8 cellular contexts compared by ENCODE assay signal in the genomic region with DNA sequence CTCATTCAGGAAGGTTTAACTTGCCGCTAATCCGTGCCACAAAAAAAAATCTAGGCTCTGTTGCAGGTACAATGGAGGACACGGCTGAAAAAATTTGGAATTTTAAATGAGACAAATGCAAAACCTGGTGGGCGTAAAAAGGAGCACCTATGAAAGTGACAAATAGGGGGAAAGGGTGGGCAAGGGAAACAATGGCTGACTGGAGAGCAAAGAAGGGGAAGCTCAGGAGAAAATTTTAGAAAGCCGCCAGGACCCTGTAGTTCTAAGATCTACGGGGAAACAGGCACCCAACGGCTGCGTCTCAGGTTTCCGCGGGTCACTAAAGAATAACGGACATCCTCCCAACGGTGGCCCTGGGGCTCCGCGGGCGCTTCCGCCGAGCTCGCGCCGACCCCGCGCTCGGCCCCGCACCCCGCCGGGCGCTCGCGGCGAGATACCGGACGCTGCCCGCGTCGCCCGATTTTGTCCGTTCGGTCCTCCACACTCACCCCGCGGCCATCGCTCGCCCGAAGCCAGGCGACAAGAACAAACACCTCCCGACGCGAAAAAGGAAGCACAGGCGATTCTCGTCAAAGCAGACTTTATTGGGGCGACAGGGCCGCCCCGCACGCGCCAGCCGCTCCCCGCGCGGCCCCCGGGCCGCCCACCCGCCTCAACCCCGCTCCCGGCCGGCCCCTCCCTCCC. TPM values are rescaled to one million over a fixed set of nuclear protein-coding genes. Genes with fewer than 3 reads are reported as not detected.
A peak's percentile ranks its signal among the peaks of the same experiment; 100 is the strongest.
DNase-seq lines count a peak whose midpoint lies in the region; ATAC-seq and TF ChIP-seq lines count a peak whose summit lies in the region.

No MANE protein-coding gene starts in this region.

- H3K27me3 Mint-ChIP-seq in T-cell = no peaks in the 10 kb centered on the region

- H3K36me3 Mint-ChIP-seq in T-cell = peaks cover 6% of the 10 kb centered on the region

- POLR2A ChIA-PET in T-cell (lab: Charles Lee) = interaction anchor here (0.8 to 1.5 kb wide), 2 partner anchors 13 to 15 kb away, joined by 8 to 10 read pairs; no protein-coding TSS in a partner anchor

- peaks cover 15% of the 10 kb centered on the region; the same call in 1 of the 2 replicates for H3K4me1 ChIP-seq in iPS-20b (ENCODE audit: insufficient read depth, low read length)
- peaks cover 21% of the 10 kb centered on the region for H3K4me1 ChIP-seq in smooth muscle cell (ENCODE audit: low read depth)

- no peak overlapping the region for H2AFZ ChIP-seq in smooth muscle cell (ENCODE audit: low read depth)

- peak overlapping the region; percentile 91 for H3K4me2 ChIP-seq in smooth muscle cell

- peak overlapping the region; percentile 94 to 97 for H3K27ac Mint-ChIP-seq in T-cell

- H3K36me3 ChIP-seq in MG63 (peaks cover 13% of the 10 kb centered on the region), iPS-20b (ENCODE audit: insufficient read depth, low read depth, low read length) (peaks cover 19% of the 10 kb centered on the region), smooth muscle cell (ENCODE audit: low read depth) (no peaks in the 10 kb centered on the region)

- ATAC-seq in GM19452 (IDR thresholded peaks at IDR 0.05; ENCODE audit: unreplicated experiment) (peak; percentile 18), T-cell (replicated peaks in 1 of 4) (peak in 2 of 4 experiments; percentile 3 to 4), GM21576 (IDR thresholded peaks at IDR 0.05; ENCODE audit: unreplicated experiment) (no peak)

- CTCF ChIA-PET in T-cell (lab: Charles Lee) = interaction anchor here (1.0 to 3.0 kb wide), 4 partner anchors 10 to 44 kb away, joined by 3 to 14 read pairs (median 8); no protein-coding TSS in a partner anchor

- H3K4me3 ChIP-seq in MG63 = peak overlapping the region; percentile 68
- peak overlapping the region; percentile 85 for H3K4me3 ChIP-seq in iPS-20b (ENCODE audit: low read length)
- H3K4me3 ChIP-seq in smooth muscle cell = peak overlapping the region; percentile 95

- no peak for TF ChIP-seq CTCF in smooth muscle cell (IDR thresholded peaks at IDR 0.05; ENCODE audit: borderline replicate concordance, insufficient read depth, poor library complexity, severe bottlenecking)

- H3K27me3 ChIP-seq in MG63 (no peaks in the 10 kb centered on the region), iPS-20b (ENCODE audit: insufficient read depth, low read length) (no peaks in the 10 kb centered on the region), smooth muscle cell (ENCODE audit: low read depth) (no peaks in the 10 kb centered on the region)

- H3K4me3 Mint-ChIP-seq in T-cell = peak overlapping the region; percentile 95 to 97 (median 96)

- H3K9ac ChIP-seq in iPS-20b (ENCODE audit: low read depth, low read length) (peak overlapping the region; percentile 90), smooth muscle cell (ENCODE audit: low read depth) (peak overlapping the region; percentile 97)

- DNase-seq in CD1c-positive myeloid dendritic cell (ENCODE audit: extremely low spot score) (peak; percentile 55), MG63 (peak; percentile 41), T-cell (peak in 27 of 34 experiments; percentile 11 to 58 (median 33)), astrocyte of the hippocampus (ENCODE audit: low read depth, low spot score) (peak; percentile 69), smooth muscle cell (lab: John Stamatoyannopoulos, UW; ENCODE audit: unreplicated experiment) (no peak)

- peaks cover 15% of the 10 kb centered on the region for H3F3A ChIP-seq in smooth muscle cell (ENCODE audit: low read depth)

- H4K20me1 ChIP-seq in smooth muscle cell (ENCODE audit: low read depth) = peaks cover 74% of the 10 kb centered on the region

- H3K9me3 ChIP-seq in MG63 (no peaks in the 10 kb centered on the region), iPS-20b (ENCODE audit: insufficient read depth, low read depth, low read length) (no peaks in the 10 kb centered on the region), smooth muscle cell (replicated peaks; ENCODE audit: low read depth) (no peaks in the 10 kb centered on the region)

- peaks cover 64 to 66% (median 65%) of the 10 kb centered on the region in 3 donors for H3K4me1 Mint-ChIP-seq in T-cell

- 1% methylated on average over 57 of the region's 64 CpGs for WGBS in smooth muscle cell (ENCODE audit: low lambda C conversion rate)

- H3K79me2 ChIP-seq in smooth muscle cell (ENCODE audit: low read depth) = peaks cover 83% of the 10 kb centered on the region

- H3K27ac ChIP-seq in iPS-20b (ENCODE audit: low read length) (peak overlapping the region; percentile 78), smooth muscle cell (ENCODE audit: low read depth) (peak overlapping the region; percentile 97)

- H3K9me3 Mint-ChIP-seq in T-cell = no peaks in the 10 kb centered on the region

RNA-seq across cellular contexts. Expression of gene YY1, which starts 1.1 kb away (rescaled TPM):
- 34.1 and 45.4 TPM in 2 replicates for total RNA-seq in MG63 (2014; rRNA removed; shearing (Covaris generic); ENCODE audit: low replicate concordance)
- total RNA-seq in T-cell (10 to 100 TPM; 67.5 to 86.5 (median 74.2) TPM), smooth muscle cell (48.7 and 53.3 TPM in 2 replicates)
- 28.2 and 35.2 TPM in 2 replicates for polyA plus RNA-seq in smooth muscle cell
